Comparison of ENCODE assay signal across 18 cellular contexts in genomic region chr17:75565618-75566017, GRCh38. TPM values are rescaled to one million over a fixed set of nuclear protein-coding genes. Genes with fewer than 3 reads are reported as not detected.
A peak's percentile ranks its signal among the peaks of the same experiment; 100 is the strongest.
DNase-seq lines count a peak whose midpoint lies in the region; ATAC-seq and TF ChIP-seq lines count a peak whose summit lies in the region.
"Had no signal": no experiment of that assay in that cellular context is flagged by ENCODE, and none has a peak within 500 bp of the region (broad histone marks: within the 10 kb centered on the region; RNA-seq: fewer than 3 reads in every experiment).

No MANE protein-coding gene starts in this region.

- H3K4me1 ChIP-seq in HEK293 (ENCODE audit: control insufficient read depth, insufficient read depth, low read length) (no peaks in the 10 kb centered on the region), mesenchymal stem cell (ENCODE audit: control insufficient read depth, insufficient read depth, low read depth, low read length) (peaks cover 18% of the 10 kb centered on the region), thyroid gland (peaks cover 5 to 16% of the 10 kb centered on the region in 2 donors)

- no peak overlapping the region for H3K23ac ChIP-seq in mesenchymal stem cell (ENCODE audit: low read length in 2 of 2)

- no peak overlapping the region for H2BK120ac ChIP-seq in mesenchymal stem cell (ENCODE audit: low read depth, low read length)

- no peaks in the 10 kb centered on the region for H3K79me1 ChIP-seq in mesenchymal stem cell (replicated peaks; ENCODE audit: low read length, poor library complexity, severe bottlenecking)

- POLR2A ChIA-PET in HEK293 (lab: Yijun Ruan, JAX), result interaction anchor here (1.0 to 1.5 kb wide), 3 partner anchors 25 to 214 kb away, joined by 3 read pairs; partner anchors contain the start of gene LLGL2

- intact Hi-C loops in thyroid gland (cut with DNase I), result no loop called here

- no peak overlapping the region for H3K4me2 ChIP-seq in mesenchymal stem cell (ENCODE audit: low read length, poor library complexity, severe bottlenecking)

- H3K27me3 Mint-ChIP-seq in activated T-cell treated with anti-CD3 and anti-CD28 coated beads, Interleukin-2, amount 50 U/mL, for 4 hours (ENCODE audit: low read depth), result no peaks in the 10 kb centered on the region

- H3K27me3 ChIP-seq in mesenchymal stem cell (ENCODE audit: control insufficient read depth in 1 of 2, insufficient read depth in 1 of 2, low read length in 2 of 2), result peaks cover 0 to 57% of the 10 kb centered on the region in 2 experiments
- H3K27me3 ChIP-seq in thyroid gland, result no peaks in the 10 kb centered on the region
- H3K27me3 ChIP-seq: BLaER1 treated with 17β-estradiol and CSF1 and Interleukin-3, amounts not matched to agents 10 nM and 100 nM had no signal

- H3K4me1 Mint-ChIP-seq in activated T-cell treated with anti-CD3 and anti-CD28 coated beads, Interleukin-2, amount 50 U/mL, for 4 hours (ENCODE audit: low read depth), result no peaks in the 10 kb centered on the region

- 91% methylated on average over 6 of the region's 6 CpGs for WGBS in mesenchymal stem cell
- WGBS in thyroid gland, 2 donors, result 87 to 93% methylated on average over 6 of the region's 6 CpGs

- DNase-seq in mesenchymal stem cell, result no peak
- DNase-seq in thyroid gland, result no peak
- DNase-seq in activated T-cell treated with anti-CD3 and anti-CD28 coated beads, Interleukin-2, amount 50 U/mL, for 4 hours, result no peak
- no peak for DNase-seq in nucleus accumbens (lab: John Stamatoyannopoulos, UW)
- DNase-seq: Calu3; CD8-positive, alpha-beta T cell; NCI-H1694 treated with DMSO at 0.1 percent for 48 hours; NCI-H2081 treated with DMSO at 0.1 percent for 48 hours; NCI-H2171 treated with DMSO at 0.1 percent for 48 hours; NCI-H524 treated with DMSO at 0.1 percent for 48 hours; NCI-H82; SHP77 had no signal

- ATAC-seq in activated T-cell treated with anti-CD3 and anti-CD28 coated beads, Interleukin-2, amount 50 U/mL, for 4 hours, result no peak
- ATAC-seq in HG03025 (IDR thresholded peaks at IDR 0.05; ENCODE audit: low FRiP score, unreplicated experiment), result no peak
- ATAC-seq: CD8-positive, alpha-beta T cell had no signal

- no peak overlapping the region for H3K4me3 ChIP-seq in HEK293 (ENCODE audit: low read depth, low read length)
- no peak overlapping the region for H3K4me3 ChIP-seq in mesenchymal stem cell (ENCODE audit: insufficient read depth in 1 of 2, low read depth in 1 of 2, low read length in 2 of 2)
- no peak overlapping the region for H3K4me3 ChIP-seq in thyroid gland (replicated peaks in 1 of 3)
- H3K4me3 ChIP-seq: BLaER1 treated with 17β-estradiol and CSF1 and Interleukin-3, amounts not matched to agents 10 nM and 100 nM; SK-N-MC had no signal

- TF ChIP-seq POLR2A in thyroid gland (IDR thresholded peaks at IDR 0.05), result no peak

- H3K14ac ChIP-seq in mesenchymal stem cell (ENCODE audit: low read length in 2 of 2), result no peak overlapping the region

- no peak overlapping the region for H2BK12ac ChIP-seq in mesenchymal stem cell (ENCODE audit: low read length in 2 of 2)

- CTCF ChIA-PET in HEK293 (lab: Yijun Ruan, JAX), result interaction anchor here (0.6 to 1.6 kb wide), 4 partner anchors 18 to 67 kb away, joined by 3 to 9 read pairs (median 4); partner anchors contain the start of gene SMIM5

- no peak overlapping the region for H4K8ac ChIP-seq in mesenchymal stem cell (ENCODE audit: low read length)

- H2AK5ac ChIP-seq in mesenchymal stem cell (ENCODE audit: low read length, severe bottlenecking), result peak overlapping the region; percentile 26

- no peak overlapping the region for H3K4ac ChIP-seq in mesenchymal stem cell (ENCODE audit: low read depth in 1 of 2, low read length in 2 of 2)

- no peak overlapping the region for H3K9ac ChIP-seq in mesenchymal stem cell (ENCODE audit: low read length)
- H3K9ac ChIP-seq: BLaER1 treated with 17β-estradiol and CSF1 and Interleukin-3, amounts not matched to agents 10 nM and 100 nM had no signal

- no peak overlapping the region for H3K4me3 Mint-ChIP-seq in activated T-cell treated with anti-CD3 and anti-CD28 coated beads, Interleukin-2, amount 50 U/mL, for 4 hours
- H3K4me3 Mint-ChIP-seq: CD8-positive, alpha-beta T cell had no signal

- H2BK5ac ChIP-seq in mesenchymal stem cell (ENCODE audit: low read depth, low read length, poor library complexity, severe bottlenecking), result no peak overlapping the region

- TF ChIP-seq CTCF in HEK293 (tag by site-specific recombination; IDR thresholded peaks at IDR 0.05) (no peak), VCaP (conservative IDR thresholded peaks at IDR 0.05) (no peak), thyroid gland (IDR thresholded peaks at IDR 0.05) (no peak)

- no peaks in the 10 kb centered on the region for H3K9me3 Mint-ChIP-seq in activated T-cell treated with anti-CD3 and anti-CD28 coated beads, Interleukin-2, amount 50 U/mL, for 4 hours
- H3K9me3 Mint-ChIP-seq: CD8-positive, alpha-beta T cell had no signal

- no peaks in the 10 kb centered on the region for H3K9me3 ChIP-seq in HEK293 (ENCODE audit: control insufficient read depth, insufficient read depth, low read depth, low read length)
- no peaks in the 10 kb centered on the region for H3K9me3 ChIP-seq in mesenchymal stem cell (ENCODE audit: control insufficient read depth, low read length)
- H3K9me3 ChIP-seq in thyroid gland, result no peaks in the 10 kb centered on the region
- H3K9me3 ChIP-seq: BLaER1 treated with 17β-estradiol and CSF1 and Interleukin-3, amounts not matched to agents 10 nM and 100 nM had no signal

- H3K36me3 Mint-ChIP-seq in activated T-cell treated with anti-CD3 and anti-CD28 coated beads, Interleukin-2, amount 50 U/mL, for 4 hours (ENCODE audit: insufficient read depth), result peaks cover 12% of the 10 kb centered on the region

- H3K36me3 ChIP-seq in HEK293 (ENCODE audit: control insufficient read depth in 2 of 2, insufficient read depth in 1 of 2, low read length in 2 of 2), result peaks cover 0 to 25% of the 10 kb centered on the region in 2 experiments; a peak in 1 of 3 replicates
- H3K36me3 ChIP-seq in mesenchymal stem cell (ENCODE audit: control insufficient read depth in 1 of 2, insufficient read depth in 2 of 2, low read depth in 1 of 2, low read length in 2 of 2), result peaks cover 0 to 13% of the 10 kb centered on the region in 2 experiments
- peaks cover 9 to 23% of the 10 kb centered on the region in 2 donors for H3K36me3 ChIP-seq in thyroid gland

- H4K91ac ChIP-seq in mesenchymal stem cell (ENCODE audit: low read length), result no peak overlapping the region

- no peak overlapping the region for H2AFZ ChIP-seq in mesenchymal stem cell (ENCODE audit: low read depth, low read length)

- H3K18ac ChIP-seq in mesenchymal stem cell (ENCODE audit: low read depth in 1 of 2, low read length in 2 of 2), result no peak overlapping the region

- H2BK15ac ChIP-seq in mesenchymal stem cell (ENCODE audit: low read depth, poor library complexity, severe bottlenecking), result peak overlapping the region; percentile 26

- H3K27ac ChIP-seq in HEK293 (ENCODE audit: extremely low read depth, low read depth, low read length), result no peak overlapping the region
- peak overlapping the region; percentile 15 for H3K27ac ChIP-seq in VCaP
- H3K27ac ChIP-seq in mesenchymal stem cell (ENCODE audit: low read length, poor library complexity, severe bottlenecking), result no peak overlapping the region
- peak overlapping the region in 2 of 3 donors; percentile 72 to 89 for H3K27ac ChIP-seq in thyroid gland
- H3K27ac ChIP-seq: BLaER1 treated with 17β-estradiol and CSF1 and Interleukin-3, amounts not matched to agents 10 nM and 100 nM; SK-N-MC had no signal

TF ChIP-seq in HEK293, 187 proteins besides CTCF, POLR2A, EP300 and RAD21 (continues in another document):
- TF ChIP-seq ZNF670 (tag by site-specific recombination; IDR thresholded peaks at IDR 0.05; ENCODE audit: low read depth) (no peak), REST (tag by site-specific recombination; IDR thresholded peaks at IDR 0.05) (no peak)

RNA-seq across cellular contexts. Expression of gene MYO15B, which starts 22.0 kb away (rescaled TPM):
- polyA plus RNA-seq in mesenchymal stem cell (2013, experiment 1 of 2), result 2.6 TPM
- 2.7 TPM for polyA plus RNA-seq in mesenchymal stem cell (2013, experiment 2 of 2)
- total RNA-seq in thyroid gland, result 100 to 1,000 TPM in 2 of 4 donors, 10 to 100 TPM in 2; 64.9 to 209 (median 120) TPM
- 10 to 100 TPM in 2 of 3 donors, 1 to 10 TPM in 1; 9.3 to 29.6 (median 14.0) TPM for total RNA-seq in activated T-cell treated with anti-CD3 and anti-CD28 coated beads, Interleukin-2, amount 50 U/mL, for 4 hours
- total RNA-seq: RPMI7951 had no signal

RNA-seq across cellular contexts. Expression of gene LLGL2, which starts 40.1 kb away (rescaled TPM):
- 3.6 TPM for polyA plus RNA-seq in mesenchymal stem cell (2013, experiment 1 of 2)
- polyA plus RNA-seq in mesenchymal stem cell (2013, experiment 2 of 2), result 3.5 TPM
- 10 to 100 TPM; 35.6 to 73.5 (median 53.8) TPM for total RNA-seq in thyroid gland
- 10 to 100 TPM in 2 of 3 donors, 1 to 10 TPM in 1; 9.5 to 14.1 (median 10.2) TPM for total RNA-seq in activated T-cell treated with anti-CD3 and anti-CD28 coated beads, Interleukin-2, amount 50 U/mL, for 4 hours

RNA-seq across cellular contexts. Expression of gene TSEN54, which starts 49.3 kb away (rescaled TPM):
- polyA plus RNA-seq in mesenchymal stem cell (2013, experiment 1 of 2), result 8.4 TPM
- polyA plus RNA-seq in mesenchymal stem cell (2013, experiment 2 of 2), result 9.2 TPM
- total RNA-seq in thyroid gland, result 10 to 100 TPM; 11.6 to 46.6 (median 25.8) TPM
- 10 to 100 TPM; 64.1 to 76.2 (median 71.5) TPM for total RNA-seq in activated T-cell treated with anti-CD3 and anti-CD28 coated beads, Interleukin-2, amount 50 U/mL, for 4 hours

RNA-seq across cellular contexts. Expression of gene CASKIN2, which starts 50.3 kb away (rescaled TPM):
- polyA plus RNA-seq in mesenchymal stem cell (2013, experiment 1 of 2), result 6.3 TPM
- 6.1 TPM for polyA plus RNA-seq in mesenchymal stem cell (2013, experiment 2 of 2)
- 10 to 100 TPM; 15.0 to 87.2 (median 21.7) TPM for total RNA-seq in thyroid gland
- total RNA-seq in activated T-cell treated with anti-CD3 and anti-CD28 coated beads, Interleukin-2, amount 50 U/mL, for 4 hours, result 1 to 10 TPM; 4.3 to 6.0 (median 5.9) TPM

Comparison
In these comparisons a context has a peak if more than half of its experiments do, and no peak if none do; other contexts are left out.
1. H3K27ac ChIP-seq: peak in VCaP (single experiment) and thyroid gland (2 of 3); none in HEK293 (single experiment) and mesenchymal stem cell (single experiment).